ENCODE assay signal across 25 cellular contexts in genomic region chr3:176032043-176032442, GRCh38.
"Had no signal": no experiment of that assay in that cellular context is flagged by ENCODE, and none has a peak within 500 bp of the region (broad histone marks: within the 10 kb centered on the region; RNA-seq: fewer than 3 reads in every experiment).

No MANE protein-coding gene starts in this region.

- H3K27me3 Mint-ChIP-seq: activated B cell treated with CpG ODN at 0.5 μM for 24 hours; activated naive CD8-positive, alpha-beta T cell treated with anti-CD3 and anti-CD28 coated beads for 36 hours; naive thymus-derived CD8-positive, alpha-beta T cell; stimulated activated naive B cell treated with anti-CD40 and anti-IgM and Interleukin-4, amounts not matched to agents 10 μg/mL and 1 μg/mL and 100 μg/mL, for 72 hours; type B pancreatic cell had no signal

- H3K4me3 Mint-ChIP-seq: activated B cell treated with CpG ODN at 0.5 μM for 24 hours; activated naive CD8-positive, alpha-beta T cell treated with anti-CD3 and anti-CD28 coated beads for 36 hours; activated T-cell treated with anti-CD3 and anti-CD28 coated beads, Interleukin-2, amount 50 U/mL, for 4 hours; mesothelial cell of epicardium; naive thymus-derived CD8-positive, alpha-beta T cell; neural progenitor cell; stimulated activated naive B cell treated with anti-CD40 and anti-IgM and Interleukin-4, amounts not matched to agents 10 μg/mL and 1 μg/mL and 100 μg/mL, for 72 hours; T-helper 2 cell treated with Interferon-gamma antibody and Interleukin-4, amounts not matched to agents 5 μg/mL and 100 μg/mL, for 36 hours; type B pancreatic cell had no signal

- ATAC-seq: activated T-cell treated with anti-CD3 and anti-CD28 coated beads, Interleukin-2, amount 50 U/mL, for 4 hours; naive thymus-derived CD8-positive, alpha-beta T cell; right lobe of liver; stimulated activated naive B cell treated with anti-CD40 and anti-IgM and Interleukin-4, amounts not matched to agents 10 μg/mL and 1 μg/mL and 100 μg/mL, for 72 hours had no signal

- H3K4me3 ChIP-seq: left ventricle myocardium inferior, neural progenitor cell, right lobe of liver, smooth muscle cell, testis, vagina had no signal

- H3K9me3 Mint-ChIP-seq: type B pancreatic cell had no signal

- DNase-seq: activated B cell treated with CpG ODN at 0.5 μM for 24 hours; activated CD4-positive, alpha-beta T cell treated with anti-CD3 and anti-CD28 coated beads for 4 hours; activated CD4-positive, alpha-beta T cell treated with anti-CD3 and anti-CD28 coated beads, Interleukin-2, amount 50 U/mL, for 48 hours; activated CD8-positive, alpha-beta memory T cell treated with anti-CD3 and anti-CD28 coated beads, Interleukin-2, amount 50 U/mL, for 48 hours; activated naive CD4-positive, alpha-beta T cell treated with Interleukin-2 at 50 U/mL for 16 hours; activated naive CD8-positive, alpha-beta T cell treated with anti-CD3 and anti-CD28 coated beads for 36 hours; activated T-cell treated with anti-CD3 and anti-CD28 coated beads, Interleukin-2, amount 50 U/mL, for 4 hours; amniotic stem cell; glutamatergic neuron; hippocampal formation; left ventricle myocardium inferior; naive thymus-derived CD8-positive, alpha-beta T cell; posterior cingulate gyrus; right lobe of liver; stimulated activated CD4-positive, alpha-beta T cell treated with anti-CD3 and anti-CD28 coated beads, Interleukin-2, amount 100 ng/mL, for 48 hours; stimulated activated CD8-positive, alpha-beta memory T cell treated with anti-CD3 and anti-CD28 coated beads, Interleukin-4, amount 100 ng/mL, for 48 hours; stimulated activated naive B cell treated with anti-CD40 and anti-IgM and Interleukin-4, amounts not matched to agents 10 μg/mL and 1 μg/mL and 100 μg/mL, for 72 hours; testis had no signal

- H3K27ac Mint-ChIP-seq: activated B cell treated with CpG ODN at 0.5 μM for 24 hours; activated naive CD8-positive, alpha-beta T cell treated with anti-CD3 and anti-CD28 coated beads for 36 hours; activated T-helper 2 cell treated with anti-CD3 and anti-CD28 coated beads, Interferon-gamma antibody, Interleukin-2, Interleukin-4, amounts not matched to agents 10 μg/mL and 5 μg/mL and 100 μg/mL, durations not matched to agents 14 hours and 24 hours and 36 hours; mesothelial cell of epicardium; naive thymus-derived CD8-positive, alpha-beta T cell; neural progenitor cell; stimulated activated naive B cell treated with anti-CD40 and anti-IgM and Interleukin-4, amounts not matched to agents 10 μg/mL and 1 μg/mL and 100 μg/mL, for 72 hours; T-helper 2 cell treated with Interferon-gamma antibody and Interleukin-4, amounts not matched to agents 5 μg/mL and 100 μg/mL, for 36 hours; type B pancreatic cell had no signal

- H3K4me1 Mint-ChIP-seq: activated B cell treated with CpG ODN at 0.5 μM for 24 hours; activated naive CD8-positive, alpha-beta T cell treated with anti-CD3 and anti-CD28 coated beads for 36 hours; naive thymus-derived CD8-positive, alpha-beta T cell; neural progenitor cell; stimulated activated naive B cell treated with anti-CD40 and anti-IgM and Interleukin-4, amounts not matched to agents 10 μg/mL and 1 μg/mL and 100 μg/mL, for 72 hours had no signal

- H3K36me3 Mint-ChIP-seq: activated naive CD8-positive, alpha-beta T cell treated with anti-CD3 and anti-CD28 coated beads for 36 hours; neural progenitor cell; stimulated activated naive B cell treated with anti-CD40 and anti-IgM and Interleukin-4, amounts not matched to agents 10 μg/mL and 1 μg/mL and 100 μg/mL, for 72 hours; type B pancreatic cell had no signal
